Comparison of ENCODE assay signal across 10 cellular contexts in the genomic region with DNA sequence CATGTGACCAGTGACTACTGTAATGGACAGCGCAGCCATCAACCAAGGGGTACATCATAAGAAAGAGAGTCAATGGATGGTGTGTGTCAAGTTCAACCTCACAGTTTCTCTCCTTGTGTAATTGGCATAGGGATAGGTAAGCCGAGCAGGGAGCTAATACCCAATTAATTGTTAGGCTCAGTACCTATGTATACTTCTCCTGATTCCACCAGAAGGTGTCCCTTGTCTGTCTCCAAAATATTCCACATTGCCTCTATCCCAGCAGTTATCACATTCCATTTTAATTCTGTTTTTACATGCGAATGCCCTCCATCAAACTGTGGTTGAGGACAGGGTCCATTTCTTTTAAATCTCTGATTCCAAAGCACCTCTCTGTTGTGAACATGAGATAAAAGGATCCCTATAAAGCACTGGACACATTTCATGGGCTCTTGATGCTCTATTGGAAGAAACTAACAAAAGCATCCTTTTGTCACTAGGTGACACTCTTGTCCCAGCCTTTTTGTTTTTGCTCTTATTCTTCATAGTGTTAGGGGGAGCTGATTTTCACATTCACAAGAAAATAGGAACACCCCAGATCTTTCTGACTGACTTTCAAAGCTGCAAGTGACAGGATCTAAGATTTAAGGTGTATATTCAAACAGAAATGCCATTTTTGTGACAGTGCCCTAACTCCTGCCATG. TPM values are rescaled to one million over a fixed set of nuclear protein-coding genes. Genes with fewer than 3 reads are reported as not detected.
A peak's percentile ranks its signal among the peaks of the same experiment; 100 is the strongest.
DNase-seq lines count a peak whose midpoint lies in the region; ATAC-seq and TF ChIP-seq lines count a peak whose summit lies in the region.
"Had no signal": no experiment of that assay in that cellular context is flagged by ENCODE, and none has a peak within 500 bp of the region (broad histone marks: within the 10 kb centered on the region; RNA-seq: fewer than 3 reads in every experiment).

No MANE protein-coding gene starts in this region.

- H3F3A ChIP-seq in DOHH2 (ENCODE audit: control insufficient read depth, insufficient read depth) (no peaks in the 10 kb centered on the region), MM.1S (ENCODE audit: insufficient read depth, low read length) (peaks cover under 1% of the 10 kb centered on the region; the same call in 1 of the 2 replicates)

- no peak overlapping the region for H2AK5ac ChIP-seq in mesenchymal stem cell (ENCODE audit: low read length, severe bottlenecking)

- no peak overlapping the region for H2BK15ac ChIP-seq in mesenchymal stem cell (ENCODE audit: low read depth, poor library complexity, severe bottlenecking)

- no peak overlapping the region for H3K18ac ChIP-seq in mesenchymal stem cell (ENCODE audit: low read depth in 1 of 2, low read length in 2 of 2)

- H2BK5ac ChIP-seq in mesenchymal stem cell (ENCODE audit: low read depth, low read length, poor library complexity, severe bottlenecking) = no peak overlapping the region

- H3K36me3 ChIP-seq in DOHH2 (ENCODE audit: control insufficient read depth, low read length) (peaks cover 8% of the 10 kb centered on the region), MM.1S (replicated peaks; ENCODE audit: insufficient read depth, low read length) (no peaks in the 10 kb centered on the region), mesenchymal stem cell (ENCODE audit: control insufficient read depth in 1 of 2, insufficient read depth in 2 of 2, low read depth in 1 of 2, low read length in 2 of 2) (peaks cover 15 to 47% of the 10 kb centered on the region in 2 experiments), heart right ventricle (peaks cover 0 to 56% (median 14%) of the 10 kb centered on the region in 9 donors), colonic mucosa (no peaks in the 10 kb centered on the region)

- H3K79me2 ChIP-seq in DOHH2 (ENCODE audit: control insufficient read depth, low read length) = no peaks in the 10 kb centered on the region
- no peaks in the 10 kb centered on the region for H3K79me2 ChIP-seq in MM.1S (ENCODE audit: low read length)

- no peaks in the 10 kb centered on the region for H3K9me2 ChIP-seq in DOHH2 (replicated peaks; ENCODE audit: control insufficient read depth, low read length)
- H3K9me2 ChIP-seq in MM.1S (replicated peaks; ENCODE audit: insufficient read depth, low read length) = no peaks in the 10 kb centered on the region

- intact Hi-C loops in heart right ventricle (cut with DNase I) = no loop called here
- intact Hi-C loops in colonic mucosa (cut with DNase I) = no loop called here

- TF ChIP-seq CTCF in DOHH2 (IDR thresholded peaks at IDR 0.05; ENCODE audit: low read depth, low read length, poor library complexity, severe bottlenecking) (peak; percentile 47), MM.1S (IDR thresholded peaks at IDR 0.05; ENCODE audit: low read length) (peak; percentile 48), heart right ventricle (IDR thresholded peaks at IDR 0.05) (peak in 2 of 9 donors; percentile 9 to 15), colonic mucosa (IDR thresholded peaks at IDR 0.05) (no peak)

- H2AFZ ChIP-seq in MM.1S (ENCODE audit: low read length) = no peak overlapping the region
- H2AFZ ChIP-seq in mesenchymal stem cell (ENCODE audit: low read depth, low read length) = no peak overlapping the region

- H3K4me3 ChIP-seq in DOHH2 (ENCODE audit: low read length) = no peak overlapping the region
- no peak overlapping the region for H3K4me3 ChIP-seq in MM.1S (ENCODE audit: low read length)
- no peak overlapping the region for H3K4me3 ChIP-seq in mesenchymal stem cell (ENCODE audit: insufficient read depth in 1 of 2, low read depth in 1 of 2, low read length in 2 of 2)
- H3K4me3 ChIP-seq in heart right ventricle = no peak overlapping the region
- H3K4me3 ChIP-seq in colonic mucosa = no peak overlapping the region

- ATAC-seq in heart right ventricle (no peak), HG02870 (IDR thresholded peaks at IDR 0.05; ENCODE audit: unreplicated experiment) (no peak)

- H3K14ac ChIP-seq in mesenchymal stem cell (ENCODE audit: low read length in 2 of 2) = no peak overlapping the region

- no peak overlapping the region for H2BK12ac ChIP-seq in mesenchymal stem cell (ENCODE audit: low read length in 2 of 2)

- H3K27me3 ChIP-seq in DOHH2 (ENCODE audit: control insufficient read depth, low read length) (no peaks in the 10 kb centered on the region), MM.1S (replicated peaks; ENCODE audit: insufficient read depth, low read length) (no peaks in the 10 kb centered on the region), mesenchymal stem cell (ENCODE audit: control insufficient read depth in 1 of 2, insufficient read depth in 1 of 2, low read length in 2 of 2) (no peaks in the 10 kb centered on the region), heart right ventricle (no peaks in the 10 kb centered on the region), colonic mucosa (no peaks in the 10 kb centered on the region)

- H4K20me1 ChIP-seq in DOHH2 (ENCODE audit: control insufficient read depth, insufficient read depth, low read depth, low read length) = no peaks in the 10 kb centered on the region
- no peaks in the 10 kb centered on the region for H4K20me1 ChIP-seq in MM.1S (ENCODE audit: insufficient read depth, low read length)

- DNase-seq in MM.1S = peak; percentile 40
- peak; percentile 8 for DNase-seq in amniotic epithelial cell (ENCODE audit: low read depth)
- peak; percentile 31 for DNase-seq in mesenchymal stem cell
- no peak for DNase-seq in heart right ventricle
- DNase-seq in islet precursor cell = no peak
- no peak for DNase-seq in colonic mucosa
- DNase-seq: activated T-cell treated with anti-CD3 and anti-CD28 coated beads, Interleukin-2, amount 50 U/mL, for 24 hours had no signal

- H4K8ac ChIP-seq in mesenchymal stem cell (ENCODE audit: low read length) = no peak overlapping the region

- H3K4ac ChIP-seq in mesenchymal stem cell (ENCODE audit: low read depth in 1 of 2, low read length in 2 of 2) = no peak overlapping the region

- H3K4me2 ChIP-seq in DOHH2 (ENCODE audit: low read length) = no peak overlapping the region
- no peak overlapping the region for H3K4me2 ChIP-seq in MM.1S (ENCODE audit: low read depth, low read length)
- H3K4me2 ChIP-seq in mesenchymal stem cell (ENCODE audit: low read length, poor library complexity, severe bottlenecking) = no peak overlapping the region

- H2BK120ac ChIP-seq in mesenchymal stem cell (ENCODE audit: low read depth, low read length) = no peak overlapping the region

- H3K4me1 ChIP-seq in DOHH2 (ENCODE audit: control insufficient read depth, low read length) = no peaks in the 10 kb centered on the region
- peaks cover 6% of the 10 kb centered on the region for H3K4me1 ChIP-seq in MM.1S (ENCODE audit: low read length)
- peaks cover 3% of the 10 kb centered on the region for H3K4me1 ChIP-seq in mesenchymal stem cell (ENCODE audit: control insufficient read depth, insufficient read depth, low read depth, low read length)
- H3K4me1 ChIP-seq in heart right ventricle = no peaks in the 10 kb centered on the region
- no peaks in the 10 kb centered on the region for H3K4me1 ChIP-seq in colonic mucosa

- no peak overlapping the region for H3K23ac ChIP-seq in mesenchymal stem cell (ENCODE audit: low read length in 2 of 2)

- H4K91ac ChIP-seq in mesenchymal stem cell (ENCODE audit: low read length) = no peak overlapping the region

- WGBS in mesenchymal stem cell = 98% methylated on average over 3 of the region's 3 CpGs
- WGBS in heart right ventricle, 2 donors = 94 to 95% methylated on average over 3 of the region's 3 CpGs

- H3K9ac ChIP-seq in MM.1S (ENCODE audit: low read length) = no peak overlapping the region
- no peak overlapping the region for H3K9ac ChIP-seq in mesenchymal stem cell (ENCODE audit: low read length)
- no peak overlapping the region for H3K9ac ChIP-seq in colonic mucosa (ENCODE audit: low read depth in 2 of 2, low read length in 2 of 2)

- H3K9me3 ChIP-seq in DOHH2 (ENCODE audit: control insufficient read depth, insufficient read depth, low read length) (no peaks in the 10 kb centered on the region), MM.1S (replicated peaks; ENCODE audit: insufficient read depth, low read length) (no peaks in the 10 kb centered on the region), mesenchymal stem cell (ENCODE audit: control insufficient read depth, low read length) (no peaks in the 10 kb centered on the region), heart right ventricle (no peaks in the 10 kb centered on the region), colonic mucosa (no peaks in the 10 kb centered on the region)

- H3K79me1 ChIP-seq in mesenchymal stem cell (replicated peaks; ENCODE audit: low read length, poor library complexity, severe bottlenecking) = no peaks in the 10 kb centered on the region

- H3K27ac ChIP-seq in DOHH2 (ENCODE audit: low read depth, low read length) (no peak overlapping the region), MM.1S (ENCODE audit: low read length) (no peak overlapping the region), mesenchymal stem cell (ENCODE audit: low read length, poor library complexity, severe bottlenecking) (no peak overlapping the region), heart right ventricle (no peak overlapping the region), colonic mucosa (no peak overlapping the region)
- H3K27ac ChIP-seq: epithelial cell of prostate had no signal

RNA-seq across cellular contexts. Expression of a gene that starts 38.9 kb away (rescaled TPM):
- 47.0 TPM for polyA plus RNA-seq in mesenchymal stem cell (2013, experiment 1 of 2)
- 49.2 TPM for polyA plus RNA-seq in mesenchymal stem cell (2013, experiment 2 of 2)
- total RNA-seq in heart right ventricle = 10 to 100 TPM; 46.5 to 80.8 (median 63.0) TPM
- polyA plus RNA-seq in heart right ventricle = 10 to 100 TPM; 16.8 to 34.0 TPM
- 10 to 100 TPM; 49.7 to 57.9 TPM for total RNA-seq in colonic mucosa

RNA-seq across cellular contexts. Expression of a gene that starts 42.5 kb away (rescaled TPM):
- 12.2 TPM for polyA plus RNA-seq in mesenchymal stem cell (2013, experiment 1 of 2)
- 12.6 TPM for polyA plus RNA-seq in mesenchymal stem cell (2013, experiment 2 of 2)
- 10 to 100 TPM in 5 of 10 donors, 1 to 10 TPM in 5; 6.6 to 14.4 (median 10.2) TPM for total RNA-seq in heart right ventricle
- polyA plus RNA-seq in heart right ventricle = 1 to 10 TPM; 1.1 to 4.5 TPM
- total RNA-seq in colonic mucosa = 10 to 100 TPM; 15.6 to 24.8 TPM

RNA-seq across cellular contexts. Expression of a gene that starts 44.5 kb away (rescaled TPM):
- 0.03 TPM for polyA plus RNA-seq in mesenchymal stem cell (2013, experiment 1 of 2)
- not detected for polyA plus RNA-seq in mesenchymal stem cell (2013, experiment 2 of 2)
- total RNA-seq in heart right ventricle = not detected
- under 1 TPM in 1 of 2 donors, not detected in 1; 0.01 TPM for polyA plus RNA-seq in heart right ventricle
- total RNA-seq in colonic mucosa = not detected

Comparison
In these comparisons a context has a peak if more than half of its experiments do, and no peak if none do; other contexts are left out.
1. DNase-seq: peak in MM.1S (single experiment), amniotic epithelial cell (single experiment) and mesenchymal stem cell (single experiment); none in heart right ventricle (0 of 2), islet precursor cell (single experiment) and colonic mucosa (single experiment).